In the genomic region with DNA sequence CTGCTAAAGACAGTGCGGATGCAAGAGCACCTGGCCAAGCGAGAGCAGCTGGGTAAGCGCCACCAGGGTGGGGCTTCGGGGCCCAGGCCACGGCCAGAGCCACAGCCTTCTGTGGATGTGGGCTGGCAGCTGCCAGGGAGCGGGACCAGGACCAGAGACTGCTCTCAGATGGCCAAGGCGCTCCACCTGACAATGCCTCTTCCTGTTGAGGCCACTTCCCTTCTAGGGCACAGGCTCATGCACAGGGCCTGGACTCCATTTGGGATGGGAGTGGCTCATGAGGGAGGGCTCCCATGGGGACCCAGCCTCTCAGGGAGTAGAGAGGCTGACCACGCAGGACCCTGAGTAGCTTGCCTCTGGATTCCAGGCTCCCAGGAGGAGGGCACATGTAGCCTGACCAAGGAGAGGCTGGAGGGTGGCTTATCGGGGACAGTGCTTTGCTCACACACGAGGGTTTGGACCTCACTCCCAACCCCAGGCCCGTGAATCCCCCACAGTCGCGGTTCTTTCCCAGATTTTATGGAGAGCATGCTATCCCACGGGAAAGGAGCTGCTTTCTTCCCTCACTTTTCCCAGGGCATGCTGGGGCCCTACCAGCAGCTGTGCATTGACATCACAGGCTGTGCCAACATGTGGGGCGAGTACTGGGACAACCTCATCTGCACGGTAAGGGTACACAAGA, we compare ENCODE assay signal across 15 cellular contexts. TPM values are rescaled to one million over a fixed set of nuclear protein-coding genes. Genes with fewer than 3 reads are reported as not detected.
A peak's percentile ranks its signal among the peaks of the same experiment; 100 is the strongest.
DNase-seq lines count a peak whose midpoint lies in the region; ATAC-seq and TF ChIP-seq lines count a peak whose summit lies in the region.
"Had no signal": no experiment of that assay in that cellular context is flagged by ENCODE, and none has a peak within 500 bp of the region (broad histone marks: within the 10 kb centered on the region; RNA-seq: fewer than 3 reads in every experiment).

No MANE protein-coding gene starts in this region.

- H3K27ac ChIP-seq in coronary artery (no peak overlapping the region), suprapubic skin (no peak overlapping the region), A673 (ENCODE audit: low read depth, low read length, poor library complexity, severe bottlenecking) (no peak overlapping the region)
- H3K27ac ChIP-seq: BLaER1 treated with 17β-estradiol and CSF1 and Interleukin-3, amounts not matched to agents 10 nM and 100 nM had no signal

- no peaks in the 10 kb centered on the region for H3K4me1 Mint-ChIP-seq in activated T-cell treated with anti-CD3 and anti-CD28 coated beads, Interleukin-2, amount 50 U/mL, for 72 hours (ENCODE audit: low read depth)
- H3K4me1 Mint-ChIP-seq in stimulated activated memory B cell treated with anti-CD40 and anti-IgM and Interleukin-4, amounts not matched to agents 10 μg/mL and 1 μg/mL and 100 μg/mL, for 72 hours, result peaks cover 18% of the 10 kb centered on the region
- H3K4me1 Mint-ChIP-seq: H9 had no signal

- no peaks in the 10 kb centered on the region for H3K4me1 ChIP-seq in mucosa of descending colon (ENCODE audit: low read depth)
- H3K4me1 ChIP-seq in suprapubic skin, result no peaks in the 10 kb centered on the region
- no peaks in the 10 kb centered on the region for H3K4me1 ChIP-seq in A673 (ENCODE audit: insufficient read depth, low read length, poor library complexity, severe bottlenecking)

- no peak overlapping the region for H3K4me3 ChIP-seq in coronary artery
- no peak overlapping the region for H3K4me3 ChIP-seq in mucosa of descending colon
- no peak overlapping the region for H3K4me3 ChIP-seq in suprapubic skin
- H3K4me3 ChIP-seq in A673 (ENCODE audit: low read depth, low read length, poor library complexity, severe bottlenecking), result no peak overlapping the region
- no peak overlapping the region for H3K4me3 ChIP-seq in foreskin fibroblast (ENCODE audit: low read depth in 1 of 2, low read length in 2 of 2)
- H3K4me3 ChIP-seq: BLaER1 treated with 17β-estradiol and CSF1 and Interleukin-3, amounts not matched to agents 10 nM and 100 nM; GM12878 had no signal

- no peak for TF ChIP-seq EP300 in suprapubic skin (IDR thresholded peaks at IDR 0.05)

- H3K36me3 ChIP-seq in mucosa of descending colon (ENCODE audit: low read depth), result no peaks in the 10 kb centered on the region
- no peaks in the 10 kb centered on the region for H3K36me3 ChIP-seq in suprapubic skin
- no peaks in the 10 kb centered on the region for H3K36me3 ChIP-seq in A673 (ENCODE audit: insufficient read depth, low read length, poor library complexity, severe bottlenecking)
- H3K36me3 ChIP-seq: BLaER1 treated with 17β-estradiol and CSF1 and Interleukin-3, amounts not matched to agents 10 nM and 100 nM had no signal

- POLR2A ChIA-PET in A673 (lab: Charles Lee; ENCODE audit: low non-redundant PET), result no interaction called here

- DNase-seq in activated T-cell treated with anti-CD3 and anti-CD28 coated beads, Interleukin-2, amount 50 U/mL, for 1 hour, result peak; percentile 14
- DNase-seq in activated T-cell treated with anti-CD3 and anti-CD28 coated beads, Interleukin-2, amount 50 U/mL, for 72 hours, result no peak
- DNase-seq in coronary artery (ENCODE audit: low spot score) (peak; percentile 36), mucosa of descending colon (no peak), suprapubic skin (ENCODE audit: low spot score in 2 of 2) (peak; percentile 51 to 77), A673 (ENCODE audit: low spot score) (no peak), foreskin fibroblast (no peak)
- DNase-seq: DND-41, H9, NCI-H1417, NCI-H187 treated with DMSO at 0.1 percent for 48 hours, NCI-H526 treated with DMSO at 0.1 percent for 48 hours had no signal

- no TSS peak for BruUV-seq in A673 (replicated peaks; lab: Mats Ljungman, UMichigan)

- H3K27me3 Mint-ChIP-seq in activated T-cell treated with anti-CD3 and anti-CD28 coated beads, Interleukin-2, amount 50 U/mL, for 72 hours (ENCODE audit: low read depth), result no peaks in the 10 kb centered on the region
- H3K27me3 Mint-ChIP-seq in stimulated activated memory B cell treated with anti-CD40 and anti-IgM and Interleukin-4, amounts not matched to agents 10 μg/mL and 1 μg/mL and 100 μg/mL, for 72 hours, result peaks cover 36% of the 10 kb centered on the region

- H3K36me3 Mint-ChIP-seq in activated T-cell treated with anti-CD3 and anti-CD28 coated beads, Interleukin-2, amount 50 U/mL, for 72 hours (ENCODE audit: insufficient read depth in 2 of 2), result no peaks in the 10 kb centered on the region
- H3K36me3 Mint-ChIP-seq in stimulated activated memory B cell treated with anti-CD40 and anti-IgM and Interleukin-4, amounts not matched to agents 10 μg/mL and 1 μg/mL and 100 μg/mL, for 72 hours, result no peaks in the 10 kb centered on the region

- CTCF ChIA-PET in A673 (lab: Charles Lee), result no interaction called here

- no peaks in the 10 kb centered on the region for H3K9me3 ChIP-seq in mucosa of descending colon
- H3K9me3 ChIP-seq in suprapubic skin, result no peaks in the 10 kb centered on the region
- no peaks in the 10 kb centered on the region for H3K9me3 ChIP-seq in A673 (ENCODE audit: low read depth, low read length, poor library complexity, severe bottlenecking)

- no peak overlapping the region for H3K4me3 Mint-ChIP-seq in activated T-cell treated with anti-CD3 and anti-CD28 coated beads, Interleukin-2, amount 50 U/mL, for 72 hours
- no peak overlapping the region for H3K4me3 Mint-ChIP-seq in stimulated activated memory B cell treated with anti-CD40 and anti-IgM and Interleukin-4, amounts not matched to agents 10 μg/mL and 1 μg/mL and 100 μg/mL, for 72 hours
- H3K4me3 Mint-ChIP-seq: H9 had no signal

- intact Hi-C loops in mucosa of descending colon (cut with DNase I, micrococcal nuclease) (no loop called here), A673 (cut with micrococcal nuclease; ENCODE audit: unreplicated experiment) (loop anchor here (10.0 kb wide), 1 partner anchor 173 kb away; the partner anchor contains the start of gene SLC22A14)

- H3K9me3 Mint-ChIP-seq in activated T-cell treated with anti-CD3 and anti-CD28 coated beads, Interleukin-2, amount 50 U/mL, for 72 hours, result no peaks in the 10 kb centered on the region
- no peaks in the 10 kb centered on the region for H3K9me3 Mint-ChIP-seq in stimulated activated memory B cell treated with anti-CD40 and anti-IgM and Interleukin-4, amounts not matched to agents 10 μg/mL and 1 μg/mL and 100 μg/mL, for 72 hours
- H3K9me3 Mint-ChIP-seq: H9 had no signal

- 75% methylated on average over 9 of the region's 16 CpGs for WGBS in suprapubic skin

- no peak for TF ChIP-seq POLR2A in suprapubic skin (IDR thresholded peaks at IDR 0.05)

- ATAC-seq in activated T-cell treated with anti-CD3 and anti-CD28 coated beads, Interleukin-2, amount 50 U/mL, for 72 hours (replicated peaks in 1 of 2), result no peak
- ATAC-seq in mucosa of descending colon, result peak; percentile 3
- no peak for ATAC-seq in stimulated activated memory B cell treated with anti-CD40 and anti-IgM and Interleukin-4, amounts not matched to agents 10 μg/mL and 1 μg/mL and 100 μg/mL, for 72 hours
- ATAC-seq: GM12878 had no signal

- no peaks in the 10 kb centered on the region for H3K27me3 ChIP-seq in suprapubic skin
- H3K27me3 ChIP-seq in A673 (replicated peaks; ENCODE audit: insufficient read depth, low read depth, low read length, poor library complexity), result no peaks in the 10 kb centered on the region

- TF ChIP-seq CTCF in coronary artery (IDR thresholded peaks at IDR 0.05) (no peak), mucosa of descending colon (IDR thresholded peaks at IDR 0.05) (no peak), suprapubic skin (IDR thresholded peaks at IDR 0.05) (no peak), A673 (conservative IDR thresholded peaks at IDR 0.05; ENCODE audit: low read depth, low read length) (no peak), foreskin fibroblast (IDR thresholded peaks at IDR 0.05; ENCODE audit: low read depth, low read length) (no peak)

- H3K27ac Mint-ChIP-seq in activated T-cell treated with anti-CD3 and anti-CD28 coated beads, Interleukin-2, amount 50 U/mL, for 72 hours, result no peak overlapping the region
- no peak overlapping the region for H3K27ac Mint-ChIP-seq in stimulated activated memory B cell treated with anti-CD40 and anti-IgM and Interleukin-4, amounts not matched to agents 10 μg/mL and 1 μg/mL and 100 μg/mL, for 72 hours
- H3K27ac Mint-ChIP-seq: H9 had no signal

RNA-seq across cellular contexts. Expression of gene ACAA1, which starts 25.1 kb away (rescaled TPM):
- 10 to 100 TPM; 49.7 to 52.9 TPM for total RNA-seq in activated T-cell treated with anti-CD3 and anti-CD28 coated beads, Interleukin-2, amount 50 U/mL, for 72 hours
- total RNA-seq in mucosa of descending colon, result 100 to 1,000 TPM; 102 to 201 (median 138) TPM
- 10 to 100 TPM; 29.3 to 54.5 (median 51.4) TPM for total RNA-seq in suprapubic skin
- 24.0 and 27.4 TPM in 2 replicates for total RNA-seq in A673 (2021)

RNA-seq across cellular contexts. Expression of gene MYD88, which starts 26.6 kb away (rescaled TPM):
- 10 to 100 TPM; 27.3 to 38.2 TPM for total RNA-seq in activated T-cell treated with anti-CD3 and anti-CD28 coated beads, Interleukin-2, amount 50 U/mL, for 72 hours
- total RNA-seq in mucosa of descending colon (10 to 100 TPM; 39.5 to 81.7 (median 72.4) TPM), suprapubic skin (10 to 100 TPM; 21.6 to 33.2 (median 28.1) TPM), A673 (2021) (11.9 and 13.1 TPM in 2 replicates)

RNA-seq across cellular contexts. Expression of gene OXSR1, which starts 53.5 kb away (rescaled TPM):
- total RNA-seq in activated T-cell treated with anti-CD3 and anti-CD28 coated beads, Interleukin-2, amount 50 U/mL, for 72 hours, result 10 to 100 TPM; 46.3 to 51.8 TPM
- total RNA-seq in mucosa of descending colon (10 to 100 TPM; 40.2 to 44.0 (median 41.9) TPM), suprapubic skin (10 to 100 TPM; 25.4 to 37.4 (median 29.5) TPM), A673 (2021) (30.9 and 31.1 TPM in 2 replicates)

Comparison
In these comparisons a context has a peak if more than half of its experiments do, and no peak if none do; other contexts are left out.
1. DNase-seq: peak in activated T-cell treated with anti-CD3 and anti-CD28 coated beads, Interleukin-2, amount 50 U/mL, for 1 hour (single experiment), coronary artery (single experiment) and suprapubic skin (2 of 2); none in activated T-cell treated with anti-CD3 and anti-CD28 coated beads, Interleukin-2, amount 50 U/mL, for 72 hours (0 of 2), mucosa of descending colon (0 of 3), A673 (single experiment) and foreskin fibroblast (0 of 2).